ENCODE assay signal across 7 cellular contexts in the genomic region with DNA sequence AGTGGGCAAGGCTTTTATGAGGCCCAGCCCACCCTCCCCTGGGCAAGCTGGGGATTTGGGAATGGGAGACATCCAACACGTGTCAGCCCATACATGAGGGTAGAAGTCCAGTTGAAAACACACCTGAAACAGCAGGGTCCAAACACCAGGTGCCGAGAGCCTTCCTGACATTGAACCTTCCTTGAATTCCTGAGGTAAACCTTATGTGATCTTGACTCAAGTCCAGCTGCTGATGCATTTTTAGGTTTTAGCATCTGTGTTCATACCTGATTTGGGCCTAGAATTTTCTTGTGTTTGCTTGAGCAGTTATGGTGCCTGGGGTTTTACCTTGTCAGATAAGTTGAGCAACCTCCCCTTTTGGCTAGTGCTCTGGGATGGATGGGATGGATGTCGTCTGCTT.
"Had no signal": no experiment of that assay in that cellular context is flagged by ENCODE, and none has a peak within 500 bp of the region (broad histone marks: within the 10 kb centered on the region; RNA-seq: fewer than 3 reads in every experiment).

No MANE protein-coding gene starts in this region.

- H3K9ac ChIP-seq: GM23248 had no signal

- FAIRE-seq: H54, HTR-8/SVneo had no signal

- H3K27ac ChIP-seq: GM23248 had no signal

- H3K4me3 ChIP-seq: GM23248 had no signal

- H2AFZ ChIP-seq: GM23248 had no signal

- DNase-seq: GM23248, GOT3, H9, HCEC 1CT, IMR-90 had no signal
